17 cellular contexts compared by ENCODE assay signal in the genomic region with DNA sequence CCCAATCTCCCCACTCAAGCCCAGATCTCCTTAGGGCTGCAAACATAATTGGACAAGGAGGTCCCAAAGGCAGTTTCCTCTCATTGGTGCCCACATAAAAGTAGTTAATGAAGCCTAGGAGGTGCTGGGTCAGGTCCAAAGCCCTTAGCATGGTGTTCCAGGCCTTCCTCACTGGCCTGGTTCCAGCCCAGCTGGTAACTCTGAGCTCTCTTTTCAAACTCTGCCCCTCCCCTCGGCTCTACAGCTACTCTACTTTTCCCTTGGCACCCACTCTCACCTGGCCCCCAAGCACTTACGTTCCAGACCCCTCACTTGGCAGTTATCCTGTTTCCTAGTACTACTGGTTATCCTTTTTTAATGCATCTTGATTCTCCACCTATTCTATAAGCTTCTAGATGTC. TPM values are rescaled to one million over a fixed set of nuclear protein-coding genes. Genes with fewer than 3 reads are reported as not detected.
DNase-seq lines count a peak whose midpoint lies in the region; ATAC-seq and TF ChIP-seq lines count a peak whose summit lies in the region.
"Had no signal": no experiment of that assay in that cellular context is flagged by ENCODE, and none has a peak within 500 bp of the region (broad histone marks: within the 10 kb centered on the region; RNA-seq: fewer than 3 reads in every experiment).

No MANE protein-coding gene starts in this region.

- no peak for ATAC-seq in activated T-helper 17 cell treated with anti-CD3 and anti-CD28 coated beads, Interleukin-2, amount 50 U/mL, for 72 hours (replicated peaks)
- no peak for ATAC-seq in GM18519 (IDR thresholded peaks at IDR 0.05; ENCODE audit: low FRiP score, unreplicated experiment)

- no peak overlapping the region for H3K27ac ChIP-seq in HEK293 (ENCODE audit: extremely low read depth, low read depth, low read length)
- peak overlapping the region; percentile 50 for H3K27ac ChIP-seq in fibroblast of lung (ENCODE audit: insufficient read depth, low read length)
- H3K27ac ChIP-seq: epithelial cell of prostate had no signal

- TF ChIP-seq CTCF in HEK293 (tag by site-specific recombination; IDR thresholded peaks at IDR 0.05), result no peak
- TF ChIP-seq CTCF in fibroblast of lung (conservative IDR thresholded peaks at IDR 0.05 in 1 of 2, IDR thresholded peaks at IDR 0.05 in 1 of 2; ENCODE audit: low read depth in 1 of 2, low read length in 2 of 2), result no peak
- TF ChIP-seq CTCF in progenitor cell of endocrine pancreas (IDR thresholded peaks at IDR 0.05; ENCODE audit: unreplicated experiment), result no peak

- peaks cover 49% of the 10 kb centered on the region for H3K79me2 ChIP-seq in fibroblast of lung (ENCODE audit: control insufficient read depth, insufficient read depth, low read length)

- no peak overlapping the region for H3K4me3 Mint-ChIP-seq in activated T-helper 17 cell treated with anti-CD3 and anti-CD28 coated beads, Interleukin-2, amount 50 U/mL, for 72 hours
- H3K4me3 Mint-ChIP-seq in progenitor cell of endocrine pancreas (ENCODE audit: low read depth), result no peak overlapping the region
- H3K4me3 Mint-ChIP-seq: activated CD4-positive, alpha-beta T cell treated with anti-CD3 and anti-CD28 coated beads, Interleukin-2, amount 10 ng/mL, durations not matched to agents 7 days and 5 days; activated naive CD8-positive, alpha-beta T cell treated with anti-CD3 and anti-CD28 coated beads, Interleukin-2, amount 10 ng/mL, durations not matched to agents 7 days and 5 days; H9 had no signal

- H3K36me3 Mint-ChIP-seq in activated T-helper 17 cell treated with anti-CD3 and anti-CD28 coated beads, Interleukin-2, amount 50 U/mL, for 72 hours (ENCODE audit: low read depth), result no peaks in the 10 kb centered on the region
- H3K36me3 Mint-ChIP-seq in progenitor cell of endocrine pancreas (ENCODE audit: insufficient read depth), result peaks cover 9% of the 10 kb centered on the region

- peak overlapping the region; percentile 93 for H3K4me2 ChIP-seq in fibroblast of lung (ENCODE audit: extremely low read depth, insufficient read depth, low read length)

- H3K9me3 Mint-ChIP-seq in activated T-helper 17 cell treated with anti-CD3 and anti-CD28 coated beads, Interleukin-2, amount 50 U/mL, for 72 hours, result no peaks in the 10 kb centered on the region
- H3K9me3 Mint-ChIP-seq in progenitor cell of endocrine pancreas (ENCODE audit: low read depth), result no peaks in the 10 kb centered on the region
- H3K9me3 Mint-ChIP-seq: activated CD4-positive, alpha-beta T cell treated with anti-CD3 and anti-CD28 coated beads, Interleukin-2, amount 10 ng/mL, durations not matched to agents 7 days and 5 days; activated naive CD8-positive, alpha-beta T cell treated with anti-CD3 and anti-CD28 coated beads, Interleukin-2, amount 10 ng/mL, durations not matched to agents 7 days and 5 days; H9 had no signal

- H3K27me3 Mint-ChIP-seq in activated T-helper 17 cell treated with anti-CD3 and anti-CD28 coated beads, Interleukin-2, amount 50 U/mL, for 72 hours, result no peaks in the 10 kb centered on the region
- H3K27me3 Mint-ChIP-seq in progenitor cell of endocrine pancreas, result no peaks in the 10 kb centered on the region
- H3K27me3 Mint-ChIP-seq: activated CD4-positive, alpha-beta T cell treated with anti-CD3 and anti-CD28 coated beads, Interleukin-2, amount 10 ng/mL, durations not matched to agents 7 days and 5 days; activated naive CD8-positive, alpha-beta T cell treated with anti-CD3 and anti-CD28 coated beads, Interleukin-2, amount 10 ng/mL, durations not matched to agents 7 days and 5 days had no signal

- H3K4me1 Mint-ChIP-seq in activated T-helper 17 cell treated with anti-CD3 and anti-CD28 coated beads, Interleukin-2, amount 50 U/mL, for 72 hours, result peaks cover 6% of the 10 kb centered on the region
- peaks cover 1% of the 10 kb centered on the region for H3K4me1 Mint-ChIP-seq in progenitor cell of endocrine pancreas (ENCODE audit: low read depth)
- H3K4me1 Mint-ChIP-seq: activated CD4-positive, alpha-beta T cell treated with anti-CD3 and anti-CD28 coated beads, Interleukin-2, amount 10 ng/mL, durations not matched to agents 7 days and 5 days; activated naive CD8-positive, alpha-beta T cell treated with anti-CD3 and anti-CD28 coated beads, Interleukin-2, amount 10 ng/mL, durations not matched to agents 7 days and 5 days had no signal

- H3K4me3 ChIP-seq in HEK293 (ENCODE audit: low read depth, low read length) (no peak overlapping the region), fibroblast of lung (replicated peaks in 1 of 4; ENCODE audit: control extremely low read depth in 1 of 4, insufficient read depth in 1 of 4, low read depth in 3 of 4, low read length in 4 of 4) (peak overlapping the region in 1 of 4 experiments; percentile 33)

- H3K4me1 ChIP-seq in HEK293 (ENCODE audit: control insufficient read depth, insufficient read depth, low read length) (no peaks in the 10 kb centered on the region), fibroblast of lung (ENCODE audit: control insufficient read depth, extremely low read depth, insufficient read depth, low read length) (peaks cover 24% of the 10 kb centered on the region)
- H3K4me1 ChIP-seq: BE2C had no signal

- H3K9me3 ChIP-seq in HEK293 (ENCODE audit: control insufficient read depth, insufficient read depth, low read depth, low read length) (no peaks in the 10 kb centered on the region), fibroblast of lung (ENCODE audit: control insufficient read depth, insufficient read depth, low read depth, low read length) (no peaks in the 10 kb centered on the region)
- H3K9me3 ChIP-seq: BE2C had no signal

- H2AFZ ChIP-seq in fibroblast of lung (ENCODE audit: low read length), result no peak overlapping the region

- POLR2A ChIA-PET in HEK293 (lab: Yijun Ruan, JAX), result interaction anchor here (0.8 to 1.3 kb wide), 2 partner anchors 10 to 30 kb away, joined by 3 to 4 read pairs; partner anchors contain the start of genes KIF3A and SEPTIN8

- DNase-seq in fibroblast of lung (ENCODE audit: low read depth in 2 of 2) (no peak), progenitor cell of endocrine pancreas (ENCODE audit: low spot score, unreplicated experiment) (no peak), HPDE6-E6E7 (ENCODE audit: extremely low spot score) (no peak), NCI-H2227 treated with DMSO at 0.1 percent for 48 hours (lab: John Stamatoyannopoulos, UW) (no peak), GDM1 (lab: John Stamatoyannopoulos, UW) (no peak)
- DNase-seq: activated CD4-positive, alpha-beta T cell treated with anti-CD3 and anti-CD28 coated beads, Interleukin-2, amount 10 ng/mL, durations not matched to agents 7 days and 5 days; activated naive CD8-positive, alpha-beta T cell treated with anti-CD3 and anti-CD28 coated beads, Interleukin-2, amount 10 ng/mL, durations not matched to agents 7 days and 5 days; BE2C; NCI-H1436 treated with DMSO at 0.1 percent for 48 hours; NCI-H524; stimulated activated CD4-positive, alpha-beta T cell treated with anti-CD3 and anti-CD28 coated beads, Interleukin-4, amount 100 ng/mL, for 1 hour; stimulated activated CD8-positive, alpha-beta memory T cell treated with anti-CD3 and anti-CD28 coated beads, Interleukin-4, amount 100 ng/mL, for 48 hours had no signal

- H3K36me3 ChIP-seq in HEK293 (ENCODE audit: control insufficient read depth in 2 of 2, insufficient read depth in 1 of 2, low read length in 2 of 2), result peaks cover 0 to 40% of the 10 kb centered on the region in 2 experiments; a peak in 1 of 3 replicates
- H3K36me3 ChIP-seq in fibroblast of lung (ENCODE audit: control insufficient read depth, insufficient read depth, low read length), result peaks cover 13% of the 10 kb centered on the region

- H4K20me1 ChIP-seq in fibroblast of lung (ENCODE audit: control insufficient read depth, extremely low read depth, insufficient read depth, low read length), result no peaks in the 10 kb centered on the region

- no peak overlapping the region for H3K9ac ChIP-seq in fibroblast of lung (ENCODE audit: insufficient read depth, low read length)

- no peaks in the 10 kb centered on the region for H3K27me3 ChIP-seq in fibroblast of lung (ENCODE audit: control insufficient read depth, insufficient read depth, low read length)
- H3K27me3 ChIP-seq: BE2C had no signal

- CTCF ChIA-PET in HEK293 (lab: Yijun Ruan, JAX), result interaction anchor here (0.9 kb wide), 1 partner anchor 10 kb away, joined by 3 read pairs; no protein-coding TSS in a partner anchor

- H3K27ac Mint-ChIP-seq in activated T-helper 17 cell treated with anti-CD3 and anti-CD28 coated beads, Interleukin-2, amount 50 U/mL, for 72 hours, result peak overlapping the region; percentile 39
- peak overlapping the region; percentile 42 for H3K27ac Mint-ChIP-seq in progenitor cell of endocrine pancreas
- H3K27ac Mint-ChIP-seq: activated CD4-positive, alpha-beta T cell treated with anti-CD3 and anti-CD28 coated beads, Interleukin-2, amount 10 ng/mL, durations not matched to agents 7 days and 5 days; activated naive CD8-positive, alpha-beta T cell treated with anti-CD3 and anti-CD28 coated beads, Interleukin-2, amount 10 ng/mL, durations not matched to agents 7 days and 5 days; H9 had no signal

TF ChIP-seq in HEK293, 187 proteins besides CTCF, POLR2A, EP300 and RAD21 (continues in another document):
- no peak for TF ChIP-seq KLF1 (tag by site-specific recombination; IDR thresholded peaks at IDR 0.05)

RNA-seq across cellular contexts. Expression of gene SEPTIN8, which starts 9.9 kb away (rescaled TPM):
- 10 to 100 TPM; 13.6 to 14.7 TPM for total RNA-seq in activated T-helper 17 cell treated with anti-CD3 and anti-CD28 coated beads, Interleukin-2, amount 50 U/mL, for 72 hours
- 50.3 and 64.2 TPM in 2 replicates for total RNA-seq in fibroblast of lung
- polyA plus RNA-seq in fibroblast of lung, result 62.1 and 71.1 TPM in 2 replicates
- polyA plus RNA-seq in fibroblast of lung (2012), result 46.2 and 52.5 TPM in 2 replicates
- polyA minus RNA-seq in fibroblast of lung (ENCODE audit: low replicate concordance), result 38.9 and 78.1 TPM in 2 replicates
- total RNA-seq in progenitor cell of endocrine pancreas, result 60.4 and 67.2 TPM in 2 replicates

RNA-seq across cellular contexts. Expression of gene CCNI2, which starts 19.9 kb away (rescaled TPM):
- 1 to 10 TPM; 1.2 to 3.3 TPM for total RNA-seq in activated T-helper 17 cell treated with anti-CD3 and anti-CD28 coated beads, Interleukin-2, amount 50 U/mL, for 72 hours
- total RNA-seq in fibroblast of lung (under 0.01 TPM in 1 of 2 replicates, not detected in the other), progenitor cell of endocrine pancreas (0.36 and 0.49 TPM in 2 replicates)
- polyA plus RNA-seq in fibroblast of lung, result not detected in 2 replicates
- 0.89 and 0.99 TPM in 2 replicates for polyA plus RNA-seq in fibroblast of lung (2012)
- polyA minus RNA-seq in fibroblast of lung (ENCODE audit: low replicate concordance), result not detected in 2 replicates

RNA-seq across cellular contexts. Expression of gene KIF3A, which starts 29.8 kb away (rescaled TPM):
- 10 to 100 TPM in 1 of 2 donors, 1 to 10 TPM in 1; 8.3 to 13.9 TPM for total RNA-seq in activated T-helper 17 cell treated with anti-CD3 and anti-CD28 coated beads, Interleukin-2, amount 50 U/mL, for 72 hours
- total RNA-seq in fibroblast of lung, result 10.5 and 11.2 TPM in 2 replicates
- 7.3 and 8.8 TPM in 2 replicates for polyA plus RNA-seq in fibroblast of lung
- polyA plus RNA-seq in fibroblast of lung (2012), result 5.8 and 6.3 TPM in 2 replicates
- 1.1 and 1.3 TPM in 2 replicates for polyA minus RNA-seq in fibroblast of lung (ENCODE audit: low replicate concordance)
- total RNA-seq in progenitor cell of endocrine pancreas, result 33.1 and 33.6 TPM in 2 replicates

RNA-seq across cellular contexts. Expression of gene SOWAHA, which starts 46.0 kb away (rescaled TPM):
- not detected for total RNA-seq in activated T-helper 17 cell treated with anti-CD3 and anti-CD28 coated beads, Interleukin-2, amount 50 U/mL, for 72 hours
- total RNA-seq in fibroblast of lung, result 0.17 and 0.26 TPM in 2 replicates
- 0.02 and 0.03 TPM in 2 replicates for polyA plus RNA-seq in fibroblast of lung
- not detected in 2 replicates for polyA plus RNA-seq in fibroblast of lung (2012)
- not detected in 2 replicates for polyA minus RNA-seq in fibroblast of lung (ENCODE audit: low replicate concordance)
- total RNA-seq in progenitor cell of endocrine pancreas, result 0.98 and 1.3 TPM in 2 replicates
- total RNA-seq: activated CD4-positive, alpha-beta T cell treated with anti-CD3 and anti-CD28 coated beads, Interleukin-2, amount 10 ng/mL, durations not matched to agents 7 days and 5 days; activated naive CD8-positive, alpha-beta T cell treated with anti-CD3 and anti-CD28 coated beads, Interleukin-2, amount 10 ng/mL, durations not matched to agents 7 days and 5 days had no signal
